Comparison of ENCODE assay signal across 10 cellular contexts in the genomic region with DNA sequence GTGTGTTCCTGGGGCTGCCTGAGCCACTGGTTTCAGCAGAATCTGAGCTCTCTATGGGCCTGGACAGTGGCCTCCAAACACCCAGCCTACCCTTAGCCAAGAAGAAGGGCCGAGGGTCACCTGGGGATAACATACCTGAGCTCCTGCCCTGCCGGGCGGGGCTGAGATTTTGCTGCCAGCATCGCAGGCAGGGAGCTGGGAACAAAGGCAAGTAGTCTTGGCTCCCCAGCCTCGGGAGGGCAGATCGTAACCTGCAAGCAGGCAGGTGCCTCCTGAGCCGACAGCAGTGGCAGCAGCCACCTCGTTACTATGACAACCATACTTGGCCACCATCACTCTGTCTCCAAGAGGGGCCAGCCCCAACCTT. TPM values are rescaled to one million over a fixed set of nuclear protein-coding genes. Genes with fewer than 3 reads are reported as not detected.
A peak's percentile ranks its signal among the peaks of the same experiment; 100 is the strongest.
DNase-seq lines count a peak whose midpoint lies in the region; ATAC-seq and TF ChIP-seq lines count a peak whose summit lies in the region.
"Had no signal": no experiment of that assay in that cellular context is flagged by ENCODE, and none has a peak within 500 bp of the region (broad histone marks: within the 10 kb centered on the region; RNA-seq: fewer than 3 reads in every experiment).

No MANE protein-coding gene starts in this region.

- H3K9me3 ChIP-seq in heart left ventricle (no peaks in the 10 kb centered on the region), right lobe of liver (no peaks in the 10 kb centered on the region), vagina (no peaks in the 10 kb centered on the region), T-helper 17 cell (ENCODE audit: control insufficient read depth, low read length, poor library complexity, severe bottlenecking) (no peaks in the 10 kb centered on the region)

- DNase-seq in heart left ventricle (peak in 1 of 5 donors; percentile 67), left ventricle myocardium superior (no peak), right lobe of liver (peak; percentile 52 to 84 (median 84)), vagina (ENCODE audit: extremely low spot score in 2 of 2) (no peak), T-helper 17 cell (no peak)
- DNase-seq: naive B cell had no signal

- no peaks in the 10 kb centered on the region for H3K27me3 ChIP-seq in heart left ventricle
- no peaks in the 10 kb centered on the region for H3K27me3 ChIP-seq in right lobe of liver
- no peaks in the 10 kb centered on the region for H3K27me3 ChIP-seq in vagina
- H3K27me3 ChIP-seq: cardiac muscle cell had no signal

- peaks cover 15 to 83% (median 66%) of the 10 kb centered on the region in 12 donors for H3K4me1 ChIP-seq in heart left ventricle
- peaks cover 0 to 75% (median 30%) of the 10 kb centered on the region in 4 donors for H3K4me1 ChIP-seq in right lobe of liver
- H3K4me1 ChIP-seq in vagina, result peaks cover 74% of the 10 kb centered on the region

- H3K4me1 Mint-ChIP-seq in activated T-helper 17 cell treated with anti-CD3 and anti-CD28 coated beads, Interleukin-2, amount 50 U/mL, for 72 hours, result peaks cover 22% of the 10 kb centered on the region
- H3K4me1 Mint-ChIP-seq in T-helper 17 cell, result peaks cover 26% of the 10 kb centered on the region

- H3K9me3 Mint-ChIP-seq in activated T-helper 17 cell treated with anti-CD3 and anti-CD28 coated beads, Interleukin-2, amount 50 U/mL, for 72 hours, result no peaks in the 10 kb centered on the region
- H3K9me3 Mint-ChIP-seq: naive B cell had no signal

- peak overlapping the region; percentile 91 to 99 (median 94) for H3K27ac ChIP-seq in heart left ventricle
- H3K27ac ChIP-seq in right lobe of liver, result peak overlapping the region; percentile 88 to 97 (median 94)
- H3K27ac ChIP-seq in vagina, result peak overlapping the region; percentile 55

- H3K27me3 Mint-ChIP-seq in activated T-helper 17 cell treated with anti-CD3 and anti-CD28 coated beads, Interleukin-2, amount 50 U/mL, for 72 hours, result no peaks in the 10 kb centered on the region
- no peaks in the 10 kb centered on the region for H3K27me3 Mint-ChIP-seq in T-helper 17 cell
- H3K27me3 Mint-ChIP-seq: naive B cell had no signal

- H3K4me3 Mint-ChIP-seq in activated T-helper 17 cell treated with anti-CD3 and anti-CD28 coated beads, Interleukin-2, amount 50 U/mL, for 72 hours, result no peak overlapping the region
- no peak overlapping the region for H3K4me3 Mint-ChIP-seq in T-helper 17 cell

- TF ChIP-seq CTCF in heart left ventricle (IDR thresholded peaks at IDR 0.05) (no peak), right lobe of liver (IDR thresholded peaks at IDR 0.05) (no peak), vagina (IDR thresholded peaks at IDR 0.05) (no peak)

- H3K27ac Mint-ChIP-seq in activated T-helper 17 cell treated with anti-CD3 and anti-CD28 coated beads, Interleukin-2, amount 50 U/mL, for 72 hours, result peak overlapping the region; percentile 96
- H3K27ac Mint-ChIP-seq in T-helper 17 cell, result no peak overlapping the region

- no peaks in the 10 kb centered on the region for H3K36me3 Mint-ChIP-seq in activated T-helper 17 cell treated with anti-CD3 and anti-CD28 coated beads, Interleukin-2, amount 50 U/mL, for 72 hours (ENCODE audit: low read depth)
- no peaks in the 10 kb centered on the region for H3K36me3 Mint-ChIP-seq in T-helper 17 cell (ENCODE audit: low read depth)
- H3K36me3 Mint-ChIP-seq: naive B cell had no signal

- H3K36me3 ChIP-seq in heart left ventricle, result no peaks in the 10 kb centered on the region
- no peaks in the 10 kb centered on the region for H3K36me3 ChIP-seq in right lobe of liver
- no peaks in the 10 kb centered on the region for H3K36me3 ChIP-seq in vagina
- H3K36me3 ChIP-seq: cardiac muscle cell had no signal

- intact Hi-C loops in heart left ventricle (cut with DNase I) (loop anchor here in 9 of 10 donors (2.0 to 10.0 kb wide), 11 partner anchors 72 to 473 kb away; a partner anchor contains a TSS), left ventricle myocardium superior (cut with micrococcal nuclease) (loop anchor here (10.0 kb wide), 2 partner anchors 79 to 349 kb away; no protein-coding TSS in a partner anchor), right lobe of liver (cut with DNase I) (loop anchor here (5.0 to 10.0 kb wide), 3 partner anchors 97 to 459 kb away; a partner anchor contains a TSS), vagina (cut with DNase I) (no loop called here)

- WGBS in heart left ventricle, 4 donors, result 66 to 83% (median 66%) methylated on average over 4 to 8 of the region's 8 CpGs
- 20% methylated on average over 2 of the region's 8 CpGs for WGBS in right lobe of liver (ENCODE audit: insufficient coverage, low coverage, low lambda C conversion rate, missing lambda C conversion rate)

- TF ChIP-seq POLR2A in heart left ventricle (IDR thresholded peaks at IDR 0.05) (no peak), right lobe of liver (IDR thresholded peaks at IDR 0.05) (no peak), vagina (IDR thresholded peaks at IDR 0.05) (no peak)

- no peak overlapping the region for H3K4me3 ChIP-seq in heart left ventricle
- peak overlapping the region in 1 of 3 donors; percentile 2 for H3K4me3 ChIP-seq in right lobe of liver
- H3K4me3 ChIP-seq in vagina, result no peak overlapping the region
- H3K4me3 ChIP-seq: cardiac muscle cell had no signal

- no peak for ATAC-seq in heart left ventricle
- no peak for ATAC-seq in left ventricle myocardium superior
- ATAC-seq in activated T-helper 17 cell treated with anti-CD3 and anti-CD28 coated beads, Interleukin-2, amount 50 U/mL, for 72 hours (replicated peaks), result no peak
- peak; percentile 5 to 29 (median 19) for ATAC-seq in right lobe of liver
- ATAC-seq in T-helper 17 cell, result no peak
- ATAC-seq in GM19324 (IDR thresholded peaks at IDR 0.05; ENCODE audit: low FRiP score, unreplicated experiment), result no peak
- no peak for ATAC-seq in HG03354 (IDR thresholded peaks at IDR 0.05; ENCODE audit: poor library complexity, severe bottlenecking, unreplicated experiment)

RNA-seq across cellular contexts. Expression of a gene that starts 54.7 kb away (rescaled TPM):
- total RNA-seq in heart left ventricle (100 to 1,000 TPM in 1 of 9 donors, 10 to 100 TPM in 8; 56.7 to 100 (median 83.3) TPM), left ventricle myocardium superior (95.8 TPM), right lobe of liver (10 to 100 TPM; 33.0 to 59.2 (median 42.7) TPM), vagina (71.9 TPM), T-helper 17 cell (100 to 1,000 TPM; 105 to 112 TPM)
- polyA plus RNA-seq in heart left ventricle, result 10 to 100 TPM; 43.0 to 80.9 TPM
- total RNA-seq in activated T-helper 17 cell treated with anti-CD3 and anti-CD28 coated beads, Interleukin-2, amount 50 U/mL, for 72 hours, result 100 to 1,000 TPM; 110 to 117 TPM

Comparison
In these comparisons a context has a peak if more than half of its experiments do, and no peak if none do; other contexts are left out.
1. ATAC-seq: peak in right lobe of liver (4 of 4); none in heart left ventricle (0 of 4), left ventricle myocardium superior (single experiment), activated T-helper 17 cell treated with anti-CD3 and anti-CD28 coated beads, Interleukin-2, amount 50 U/mL, for 72 hours (single experiment), T-helper 17 cell (single experiment), GM19324 (single experiment) and HG03354 (single experiment).
2. DNase-seq: peak in right lobe of liver (3 of 3); none in left ventricle myocardium superior (single experiment), vagina (0 of 2) and T-helper 17 cell (0 of 3).
3. Peak in every context shown above with its lines, with median percentiles within 50 percentile points of each other: H3K27ac ChIP-seq.